ENCODE assay signal across 14 cellular contexts in the genomic region with DNA sequence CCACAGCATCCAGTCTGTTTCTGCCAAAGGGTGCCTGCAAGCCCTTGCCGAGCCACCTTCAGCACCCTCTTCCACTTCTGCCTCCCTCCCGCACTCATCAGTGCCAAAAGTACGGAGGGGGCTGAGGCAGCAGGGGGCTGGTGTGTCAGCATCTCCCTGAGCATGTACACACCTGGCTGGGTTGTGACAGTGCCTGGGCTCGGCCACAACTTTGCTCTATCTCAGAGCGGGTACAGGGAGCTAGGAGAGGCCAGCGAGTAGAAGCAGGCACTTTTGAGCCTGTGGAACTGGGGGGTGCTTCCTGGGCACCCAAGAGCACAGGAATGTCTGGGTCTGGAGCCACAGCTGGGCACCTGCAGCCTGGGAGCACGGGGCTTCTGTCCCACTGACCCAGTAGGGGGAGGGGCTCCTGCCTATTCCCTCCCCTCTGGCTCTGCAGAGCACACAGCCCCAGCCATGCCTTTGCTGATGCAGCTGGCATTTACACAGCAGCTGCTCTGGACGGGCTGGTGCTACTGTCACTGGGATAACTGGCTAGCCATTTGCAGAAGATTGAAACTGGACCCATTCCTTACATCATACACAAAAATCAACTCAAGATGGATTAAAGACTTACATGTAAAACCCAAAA.
"Had no signal": no experiment of that assay in that cellular context is flagged by ENCODE, and none has a peak within 500 bp of the region (broad histone marks: within the 10 kb centered on the region; RNA-seq: fewer than 3 reads in every experiment).

No MANE protein-coding gene starts in this region.

- H3K27ac Mint-ChIP-seq: activated naive CD4-positive, alpha-beta T cell treated with anti-CD3 and anti-CD28 coated beads, Interleukin-2, amount 10 ng/mL, durations not matched to agents 7 days and 5 days; effector memory CD8-positive, alpha-beta T cell had no signal

- H3K27me3 ChIP-seq: heart right ventricle, tibial artery had no signal

- ATAC-seq: effector memory CD8-positive, alpha-beta T cell; heart right ventricle had no signal

- H3K4me1 Mint-ChIP-seq: activated naive CD4-positive, alpha-beta T cell treated with anti-CD3 and anti-CD28 coated beads, Interleukin-2, amount 10 ng/mL, durations not matched to agents 7 days and 5 days; naive B cell had no signal

- H3K36me3 Mint-ChIP-seq: activated naive CD4-positive, alpha-beta T cell treated with anti-CD3 and anti-CD28 coated beads, Interleukin-2, amount 10 ng/mL, durations not matched to agents 7 days and 5 days; naive B cell had no signal

- H3K27me3 Mint-ChIP-seq: activated naive CD4-positive, alpha-beta T cell treated with anti-CD3 and anti-CD28 coated beads, Interleukin-2, amount 10 ng/mL, durations not matched to agents 7 days and 5 days; effector memory CD8-positive, alpha-beta T cell; naive B cell had no signal

- H3K36me3 ChIP-seq: heart right ventricle, tibial artery had no signal

- H3K4me1 ChIP-seq: heart right ventricle, parathyroid adenoma, tibial artery had no signal

- H3K4me3 ChIP-seq: heart right ventricle, tibial artery had no signal

- H3K4me3 Mint-ChIP-seq: activated naive CD4-positive, alpha-beta T cell treated with anti-CD3 and anti-CD28 coated beads, Interleukin-2, amount 10 ng/mL, durations not matched to agents 7 days and 5 days; effector memory CD8-positive, alpha-beta T cell; naive B cell had no signal

- H3K27ac ChIP-seq: epithelial cell of prostate, heart right ventricle, parathyroid adenoma, tibial artery had no signal

- DNase-seq: activated CD4-positive, alpha-beta T cell treated with anti-CD3 and anti-CD28 coated beads for 1 hour; activated CD4-positive, alpha-beta T cell treated with anti-CD3 and anti-CD28 coated beads, Interleukin-2, amount 50 U/mL, for 48 hours; activated naive CD4-positive, alpha-beta T cell treated with anti-CD3 and anti-CD28 coated beads, Interleukin-2, amount 10 ng/mL, durations not matched to agents 7 days and 5 days; dermis blood vessel endothelial cell; effector memory CD8-positive, alpha-beta T cell; heart right ventricle; midbrain; naive B cell; stimulated activated CD4-positive, alpha-beta T cell treated with anti-CD3 and anti-CD28 coated beads, Interleukin-2, amount 100 ng/mL, for 24 hours; T-helper 1 cell; T1000; tibial artery had no signal
